32 cellular contexts compared by ENCODE assay signal in the genomic region with DNA sequence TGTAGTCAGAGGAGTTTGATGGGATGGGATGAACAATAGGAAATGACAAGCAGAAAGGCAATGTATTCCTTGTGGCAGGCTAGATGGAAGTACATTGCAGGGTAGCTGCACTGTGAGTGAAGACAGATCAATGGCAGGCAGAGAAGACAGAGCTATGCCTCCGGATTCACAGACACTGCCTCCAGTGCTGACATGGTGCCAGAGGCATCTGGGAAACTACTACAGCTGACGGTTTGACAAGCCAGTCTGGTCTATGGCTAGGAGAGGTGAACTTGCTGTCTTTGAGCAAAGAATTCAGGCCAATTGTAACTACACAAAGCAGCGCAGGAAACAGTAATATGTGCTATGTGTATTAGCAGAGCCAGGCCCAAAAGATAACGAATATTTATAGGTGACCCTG.
"Had no signal": no experiment of that assay in that cellular context is flagged by ENCODE, and none has a peak within 500 bp of the region (broad histone marks: within the 10 kb centered on the region; RNA-seq: fewer than 3 reads in every experiment).

No MANE protein-coding gene starts in this region.

- H3K27ac Mint-ChIP-seq: activated CD4-positive, alpha-beta memory T cell treated with anti-CD3 and anti-CD28 coated beads, Interleukin-2, amount 10 ng/mL, durations not matched to agents 7 days and 5 days; activated CD8-positive, alpha-beta memory T cell treated with anti-CD3 and anti-CD28 coated beads, Interleukin-2, amount 10 ng/mL, durations not matched to agents 7 days and 5 days; activated naive CD4-positive, alpha-beta T cell treated with anti-CD3 and anti-CD28 coated beads, Interleukin-2, amount 10 ng/mL, durations not matched to agents 7 days and 5 days; activated naive CD8-positive, alpha-beta T cell treated with anti-CD3 and anti-CD28 coated beads for 36 hours; T-cell; T-helper 17 cell had no signal

- H3K27ac ChIP-seq: brain microvascular endothelial cell, cardiac muscle cell, KMS-11, PC-9, RWPE1, SJCRH30, SK-N-MC, WERI-Rb-1 had no signal

- H3K4me1 Mint-ChIP-seq: activated CD4-positive, alpha-beta memory T cell treated with anti-CD3 and anti-CD28 coated beads, Interleukin-2, amount 10 ng/mL, durations not matched to agents 7 days and 5 days; activated CD8-positive, alpha-beta memory T cell treated with anti-CD3 and anti-CD28 coated beads, Interleukin-2, amount 10 ng/mL, durations not matched to agents 7 days and 5 days; activated naive CD4-positive, alpha-beta T cell treated with anti-CD3 and anti-CD28 coated beads, Interleukin-2, amount 10 ng/mL, durations not matched to agents 7 days and 5 days; activated naive CD8-positive, alpha-beta T cell treated with anti-CD3 and anti-CD28 coated beads for 36 hours; central memory CD8-positive, alpha-beta T cell; T-cell; T-helper 17 cell had no signal

- DNase-seq: activated CD4-positive, alpha-beta memory T cell treated with anti-CD3 and anti-CD28 coated beads, Interleukin-2, amount 10 ng/mL, durations not matched to agents 7 days and 5 days; activated CD4-positive, alpha-beta T cell treated with anti-CD3 and anti-CD28 coated beads for 1 hour; activated CD4-positive, alpha-beta T cell treated with anti-CD3 and anti-CD28 coated beads for 48 hours; activated CD4-positive, CD25-positive, alpha-beta regulatory T cell; activated CD8-positive, alpha-beta memory T cell treated with anti-CD3 and anti-CD28 coated beads for 24 hours; activated CD8-positive, alpha-beta memory T cell treated with anti-CD3 and anti-CD28 coated beads, Interleukin-2, amount 10 ng/mL, durations not matched to agents 7 days and 5 days; activated CD8-positive, alpha-beta memory T cell treated with anti-CD3 and anti-CD28 coated beads, Interleukin-2, amount 50 U/mL, for 48 hours; activated effector memory CD4-positive, alpha-beta T cell treated with Interleukin-2 at 50 U/mL for 16 hours; activated naive CD4-positive, alpha-beta T cell treated with anti-CD3 and anti-CD28 coated beads, Interleukin-2, amount 10 ng/mL, durations not matched to agents 7 days and 5 days; activated naive CD8-positive, alpha-beta T cell treated with anti-CD3 and anti-CD28 coated beads for 36 hours; activated T-cell treated with anti-CD3 and anti-CD28 coated beads, Interleukin-2, amount 50 U/mL, for 48 hours; amniotic stem cell; aorta; brain microvascular endothelial cell; NCI-H1092 treated with DMSO at 0.1 percent for 48 hours; NCI-H1417; NCI-H187 treated with DMSO at 0.1 percent for 48 hours; NCI-H2081 treated with DMSO at 0.1 percent for 48 hours; NCI-H345; NCI-H524 treated with DMSO at 0.1 percent for 48 hours; PC-9; SHP77; SJCRH30; T-cell; T-helper 17 cell; T-helper 9 cell; WERI-Rb-1 had no signal

- H3K4me3 ChIP-seq: cardiac muscle cell, PC-9, SJCRH30, SK-N-MC had no signal

- ATAC-seq: activated CD8-positive, alpha-beta memory T cell treated with anti-CD3 and anti-CD28 coated beads, Interleukin-2, amount 10 ng/mL, durations not matched to agents 7 days and 5 days; T-cell; T-helper 17 cell had no signal

- H3K9me3 ChIP-seq: SJCRH30 had no signal

- H3K4me2 ChIP-seq: KMS-11, PC-9 had no signal

- H3K4me1 ChIP-seq: SJCRH30 had no signal

- H3K27me3 ChIP-seq: brain microvascular endothelial cell, cardiac muscle cell, SJCRH30 had no signal

- H3K36me3 Mint-ChIP-seq: activated CD8-positive, alpha-beta memory T cell treated with anti-CD3 and anti-CD28 coated beads, Interleukin-2, amount 10 ng/mL, durations not matched to agents 7 days and 5 days; activated naive CD4-positive, alpha-beta T cell treated with anti-CD3 and anti-CD28 coated beads, Interleukin-2, amount 10 ng/mL, durations not matched to agents 7 days and 5 days; activated naive CD8-positive, alpha-beta T cell treated with anti-CD3 and anti-CD28 coated beads for 36 hours; T-cell had no signal

- H3K9ac ChIP-seq: KMS-11 had no signal

- H3K27me3 Mint-ChIP-seq: activated CD4-positive, alpha-beta memory T cell treated with anti-CD3 and anti-CD28 coated beads, Interleukin-2, amount 10 ng/mL, durations not matched to agents 7 days and 5 days; activated CD8-positive, alpha-beta memory T cell treated with anti-CD3 and anti-CD28 coated beads, Interleukin-2, amount 10 ng/mL, durations not matched to agents 7 days and 5 days; activated naive CD4-positive, alpha-beta T cell treated with anti-CD3 and anti-CD28 coated beads, Interleukin-2, amount 10 ng/mL, durations not matched to agents 7 days and 5 days; activated naive CD8-positive, alpha-beta T cell treated with anti-CD3 and anti-CD28 coated beads for 36 hours; central memory CD8-positive, alpha-beta T cell; T-cell; T-helper 17 cell had no signal

- H3K36me3 ChIP-seq: brain microvascular endothelial cell, cardiac muscle cell, SJCRH30, WERI-Rb-1 had no signal

- H3K4me3 Mint-ChIP-seq: activated CD4-positive, alpha-beta memory T cell treated with anti-CD3 and anti-CD28 coated beads, Interleukin-2, amount 10 ng/mL, durations not matched to agents 7 days and 5 days; activated CD8-positive, alpha-beta memory T cell treated with anti-CD3 and anti-CD28 coated beads, Interleukin-2, amount 10 ng/mL, durations not matched to agents 7 days and 5 days; activated naive CD4-positive, alpha-beta T cell treated with anti-CD3 and anti-CD28 coated beads, Interleukin-2, amount 10 ng/mL, durations not matched to agents 7 days and 5 days; activated naive CD8-positive, alpha-beta T cell treated with anti-CD3 and anti-CD28 coated beads for 36 hours; central memory CD8-positive, alpha-beta T cell; T-cell; T-helper 17 cell had no signal

- H2AFZ ChIP-seq: PC-9 had no signal
